21 cellular contexts compared by ENCODE assay signal in genomic region chr3:194707176-194707575, GRCh38. TPM values are rescaled to one million over a fixed set of nuclear protein-coding genes. Genes with fewer than 3 reads are reported as not detected.
DNase-seq lines count a peak whose midpoint lies in the region; FAIRE-seq and TF ChIP-seq lines count a peak whose summit lies in the region.
"Had no signal": no experiment of that assay in that cellular context is flagged by ENCODE, and none has a peak within 500 bp of the region (broad histone marks: within the 10 kb centered on the region; RNA-seq: fewer than 3 reads in every experiment).

No MANE protein-coding gene starts in this region.

- peaks cover 14% of the 10 kb centered on the region for H3K4me1 Mint-ChIP-seq in endodermal cell

- no peaks in the 10 kb centered on the region for H3K27me3 Mint-ChIP-seq in endodermal cell (ENCODE audit: insufficient read depth)

- H3K4me1 ChIP-seq in endodermal cell (ENCODE audit: control insufficient read depth, insufficient read depth, low read length) (no peaks in the 10 kb centered on the region), small intestine (ENCODE audit: control insufficient read depth in 2 of 2, insufficient read depth in 1 of 2, low read depth in 1 of 2, low read length in 1 of 2) (no peaks in the 10 kb centered on the region)
- H3K4me1 ChIP-seq: BE2C had no signal

- H3K27ac Mint-ChIP-seq in endodermal cell = peak overlapping the region; percentile 24

- H3K27me3 ChIP-seq in endodermal cell (ENCODE audit: control insufficient read depth, insufficient read depth, low read length, poor library complexity, severe bottlenecking) (no peaks in the 10 kb centered on the region), small intestine (ENCODE audit: control insufficient read depth in 2 of 2, insufficient read depth in 2 of 2, low read length in 2 of 2) (no peaks in the 10 kb centered on the region)
- H3K27me3 ChIP-seq: BE2C, MG63 had no signal

- no peak overlapping the region for H3K9ac ChIP-seq in endodermal cell (ENCODE audit: extremely low read depth, low read length, poor library complexity, severe bottlenecking)

- 85 to 89% methylated on average over 6 to 7 of the region's 7 CpGs for WGBS in endodermal cell (ENCODE audit: insufficient coverage in 1 of 2, insufficient read length in 1 of 2), 2 experiments
- WGBS in small intestine, 3 donors = 19 to 65% (median 43%) methylated on average over 7 of the region's 7 CpGs

- DNase-seq in M059J (ENCODE audit: low read depth) = peak; percentile 33
- no peak for DNase-seq in endodermal cell
- DNase-seq in kidney tubule cell (ENCODE audit: low spot score) = peak; percentile 57
- DNase-seq in small intestine = peak; percentile 69
- DNase-seq in H4 (ENCODE audit: low spot score) = no peak
- DNase-seq in NCI-H524 (lab: John Stamatoyannopoulos, UW) = no peak
- no peak for DNase-seq in NCI-H1105 (lab: John Stamatoyannopoulos, UW)
- DNase-seq: BE2C; EL; GF-D8; HCEC 1CT; Kasumi-1; MG63; NCI-H1417 treated with DMSO at 0.1 percent for 48 hours; NCI-H187; NCI-H446 treated with DMSO at 0.1 percent for 48 hours; NK-92 treated with Interleukin-12 subunit alpha and Interleukin-12 subunit beta, amount 100 ng/mL, for 24 hours; SHP77 treated with DMSO at 0.1 percent for 48 hours had no signal

- no peak for FAIRE-seq in small intestine (lab: Jason Lieb, UNC)
- FAIRE-seq: A549 had no signal

- no peak overlapping the region for H3K4me3 Mint-ChIP-seq in endodermal cell

- no peaks in the 10 kb centered on the region for H3K36me3 Mint-ChIP-seq in endodermal cell (ENCODE audit: low read depth)

- H3K4me3 ChIP-seq in endodermal cell (ENCODE audit: low read length) = no peak overlapping the region
- H3K4me3 ChIP-seq in small intestine (ENCODE audit: low read depth in 1 of 2, low read length in 2 of 2) = no peak overlapping the region
- H3K4me3 ChIP-seq: A549, MG63, SK-N-MC had no signal

- H3K9me3 Mint-ChIP-seq in endodermal cell = peaks cover 2% of the 10 kb centered on the region

- no peak for TF ChIP-seq CTCF in endodermal cell (conservative IDR thresholded peaks at IDR 0.05)

- H3K36me3 ChIP-seq in endodermal cell (ENCODE audit: control insufficient read depth, insufficient read depth, low read length) = no peaks in the 10 kb centered on the region
- H3K36me3 ChIP-seq in small intestine (ENCODE audit: control insufficient read depth in 2 of 2, insufficient read depth in 2 of 2, low read length in 2 of 2) = no peaks in the 10 kb centered on the region
- H3K36me3 ChIP-seq: BE2C, MG63 had no signal

- H3K9me3 ChIP-seq in endodermal cell (ENCODE audit: control insufficient read depth, low read length) (no peaks in the 10 kb centered on the region), small intestine (ENCODE audit: control insufficient read depth, low read depth) (no peaks in the 10 kb centered on the region)
- H3K9me3 ChIP-seq: BE2C, MG63 had no signal

- no peak overlapping the region for H3K27ac ChIP-seq in endodermal cell (ENCODE audit: low read depth, low read length)
- H3K27ac ChIP-seq in small intestine (ENCODE audit: low read depth in 1 of 2, low read length in 1 of 2) = no peak overlapping the region
- H3K27ac ChIP-seq: A549, RWPE1, SK-N-MC had no signal

RNA-seq across cellular contexts. Expression of gene FAM43A, which starts 21.5 kb away (rescaled TPM):
- 0.22 and 2.6 TPM in 2 replicates for total RNA-seq in M059J (2014; rRNA removed; shearing (Covaris generic))
- 1 to 10 TPM in 1 of 2 donors, under 1 TPM in 1; 0.58 to 4.4 TPM for total RNA-seq in endodermal cell
- polyA plus RNA-seq in endodermal cell (2013, experiment 1 of 2) = 6.2 TPM
- polyA plus RNA-seq in endodermal cell (2013, experiment 2 of 2) = 5.7 TPM
- 1 to 10 TPM in 2 of 3 donors, under 1 TPM in 1; 0.45 to 9.8 (median 1.6) TPM for polyA plus RNA-seq in small intestine
- total RNA-seq in H4 (2014; rRNA removed; shearing (Covaris generic)) = 4.0 and 4.6 TPM in 2 replicates

RNA-seq across cellular contexts. Expression of gene LSG1, which starts 35.2 kb away (rescaled TPM):
- 47.5 and 70.7 TPM in 2 replicates for total RNA-seq in M059J (2014; rRNA removed; shearing (Covaris generic))
- total RNA-seq in endodermal cell = 10 to 100 TPM; 38.3 to 44.7 TPM
- 31.6 TPM for polyA plus RNA-seq in endodermal cell (2013, experiment 1 of 2)
- 30.8 TPM for polyA plus RNA-seq in endodermal cell (2013, experiment 2 of 2)
- polyA plus RNA-seq in small intestine = 10 to 100 TPM; 17.7 to 23.2 (median 20.7) TPM
- 43.5 and 51.6 TPM in 2 replicates for total RNA-seq in H4 (2014; rRNA removed; shearing (Covaris generic))

Comparison
In these comparisons a context has a peak if more than half of its experiments do, and no peak if none do; other contexts are left out.
1. DNase-seq: peak in M059J (single experiment), kidney tubule cell (single experiment) and small intestine (single experiment); none in endodermal cell (single experiment), H4 (single experiment), NCI-H524 (0 of 2) and NCI-H1105 (single experiment).